Comparison of ENCODE assay signal across 8 cellular contexts in genomic region chr4:121696641-121697461, GRCh38. TPM values are rescaled to one million over a fixed set of nuclear protein-coding genes. Genes with fewer than 3 reads are reported as not detected.
DNase-seq lines count a peak whose midpoint lies in the region; ATAC-seq and TF ChIP-seq lines count a peak whose summit lies in the region.

TSS of gene ANXA5 (minus strand) at chr4:121696980. CDS start at chr4:121696589, 391 bp downstream.

- H2AFZ ChIP-seq in OCI-LY7 (ENCODE audit: low read length), result peak within 1 kb of the TSS; percentile 28; the same call in 1 of the 2 replicates

- no TSS peak for BruUV-seq in OCI-LY7 (replicated peaks; lab: Mats Ljungman, UMichigan)

- DNase-seq in CD8-positive, alpha-beta memory T cell, result peak; percentile 39 to 79 (median 66)
- DNase-seq in OCI-LY7 (ENCODE audit: low spot score) (peak; percentile 76), erythroblast (lab: John Stamatoyannopoulos, UW) (peak; percentile 86 to 92)
- peak; percentile 65 for DNase-seq in activated T-cell treated with anti-CD3 and anti-CD28 coated beads, Interleukin-2, amount 50 U/mL, for 1 hour
- peak; percentile 39 to 41 for DNase-seq in stimulated activated CD8-positive, alpha-beta memory T cell treated with anti-CD3 and anti-CD28 coated beads, Interleukin-7, amount 100 ng/mL, for 1 hour (ENCODE audit: low read depth in 2 of 2)

- ATAC-seq in GM19372 (IDR thresholded peaks at IDR 0.05; ENCODE audit: low read depth, unreplicated experiment) (peak; percentile 87), HG03520 (IDR thresholded peaks at IDR 0.05; ENCODE audit: unreplicated experiment) (peak; percentile 87)

- H3K9me3 ChIP-seq in CD8-positive, alpha-beta memory T cell (ENCODE audit: low read length), result no peaks in the 10 kb centered on the region
- H3K9me3 ChIP-seq in OCI-LY7 (ENCODE audit: low read length) (no peaks in the 10 kb centered on the region), mucosa of stomach (ENCODE audit: control insufficient read depth, low read length) (no peaks in the 10 kb centered on the region)

- H3K27me3 ChIP-seq in CD8-positive, alpha-beta memory T cell (ENCODE audit: insufficient read depth, low read length, poor library complexity, severe bottlenecking), result no peaks in the 10 kb centered on the region
- peaks cover 17% of the 10 kb centered on the region for H3K27me3 ChIP-seq in mucosa of stomach (ENCODE audit: control insufficient read depth, insufficient read depth, low read length)

- peak within 1 kb of the TSS; percentile 86 for H3K9ac ChIP-seq in mucosa of stomach (ENCODE audit: low read length)

- H3K36me3 Mint-ChIP-seq in CD8-positive, alpha-beta memory T cell, result peaks cover 0 to 16% (median 6%) of the 10 kb centered on the region in 3 donors

- no peaks in the 10 kb centered on the region for H3K9me3 Mint-ChIP-seq in CD8-positive, alpha-beta memory T cell

- no peaks in the 10 kb centered on the region for H3K36me3 ChIP-seq in CD8-positive, alpha-beta memory T cell (ENCODE audit: insufficient read depth, low read length)
- no peaks in the 10 kb centered on the region for H3K36me3 ChIP-seq in OCI-LY7 (ENCODE audit: insufficient read depth, low read length)
- no peaks in the 10 kb centered on the region for H3K36me3 ChIP-seq in mucosa of stomach (ENCODE audit: control insufficient read depth, insufficient read depth, low read length)

- intact Hi-C loops in OCI-LY7 (cut with micrococcal nuclease; ENCODE audit: unreplicated experiment), result no loop called here

- no peak for TF ChIP-seq POLR2A in erythroblast (IDR thresholded peaks at IDR 0.05; ENCODE audit: low read length)

- POLR2A ChIA-PET in CD8-positive, alpha-beta memory T cell (lab: Charles Lee), result interaction anchor here (0.8 to 1.8 kb wide), 3 partner anchors 12 to 104 kb away, joined by 3 to 7 read pairs (median 4); partner anchors contain the start of gene EXOSC9
- POLR2A ChIA-PET in OCI-LY7 (lab: Charles Lee), result interaction anchor here (0.5 to 1.0 kb wide), 4 partner anchors 10 to 1556 kb away, joined by 3 to 4 read pairs (median 3); no protein-coding TSS in a partner anchor

- H3K4me1 Mint-ChIP-seq in CD8-positive, alpha-beta memory T cell, result peaks cover 29 to 30% (median 30%) of the 10 kb centered on the region in 3 donors

- peak within 1 kb of the TSS; percentile 78 for H3K4me2 ChIP-seq in OCI-LY7 (ENCODE audit: low read length)

- H3K79me2 ChIP-seq in OCI-LY7 (ENCODE audit: insufficient read depth, low read depth, low read length), result no peaks in the 10 kb centered on the region; the same call in 1 of the 2 replicates

- CTCF ChIA-PET in CD8-positive, alpha-beta memory T cell (lab: Charles Lee), result interaction anchor here (0.8 to 1.9 kb wide), 5 partner anchors 8 to 28 kb away, joined by 3 to 7 read pairs (median 5); no protein-coding TSS in a partner anchor
- CTCF ChIA-PET in OCI-LY7 (lab: Charles Lee; ENCODE audit: unreplicated experiment), result no interaction called here

- H4K20me1 ChIP-seq in OCI-LY7 (ENCODE audit: insufficient read depth, low read length), result no peaks in the 10 kb centered on the region

- H3K27me3 Mint-ChIP-seq in CD8-positive, alpha-beta memory T cell, result peaks cover 0 to 2% of the 10 kb centered on the region in 2 donors

- H3K27ac ChIP-seq in CD8-positive, alpha-beta memory T cell (ENCODE audit: low read depth, low read length), result peak within 1 kb of the TSS; percentile 85
- peak within 1 kb of the TSS; percentile 10 for H3K27ac ChIP-seq in OCI-LY7 (ENCODE audit: low read depth, low read length, poor library complexity, severe bottlenecking)

- H3K4me3 Mint-ChIP-seq in CD8-positive, alpha-beta memory T cell, result peak within 1 kb of the TSS; percentile 93 to 99 (median 98)

- no peaks in the 10 kb centered on the region for H3K9me2 ChIP-seq in OCI-LY7 (ENCODE audit: insufficient read depth, low read length)

- peak within 1 kb of the TSS; percentile 89 to 98 (median 96) for H3K27ac Mint-ChIP-seq in CD8-positive, alpha-beta memory T cell

- H3K4me1 ChIP-seq in CD8-positive, alpha-beta memory T cell (ENCODE audit: insufficient read depth, low read length), result no peaks in the 10 kb centered on the region
- H3K4me1 ChIP-seq in OCI-LY7 (ENCODE audit: insufficient read depth, low read length, poor library complexity, severe bottlenecking) (peaks cover 5% of the 10 kb centered on the region), mucosa of stomach (ENCODE audit: control insufficient read depth, insufficient read depth, low read length) (peaks cover 15% of the 10 kb centered on the region)

- H3K4me3 ChIP-seq in CD8-positive, alpha-beta memory T cell (ENCODE audit: low read length), result peak within 1 kb of the TSS; percentile 79
- H3K4me3 ChIP-seq in OCI-LY7 (ENCODE audit: low read depth, low read length, poor library complexity, severe bottlenecking), result peak within 1 kb of the TSS; percentile 74
- peak within 1 kb of the TSS; percentile 61 for H3K4me3 ChIP-seq in mucosa of stomach (ENCODE audit: low read length)

- TF ChIP-seq CTCF in OCI-LY7 (conservative IDR thresholded peaks at IDR 0.05; ENCODE audit: low read length), result no peak

RNA-seq across cellular contexts. Expression of gene ANXA5, which starts in this region (rescaled TPM):
- total RNA-seq in CD8-positive, alpha-beta memory T cell, result 10 to 100 TPM; 79.7 to 83.5 TPM
- polyA plus RNA-seq in CD8-positive, alpha-beta memory T cell, result 183 TPM
- total RNA-seq in OCI-LY7 (2014; rRNA removed; shearing (Covaris generic)), result 28.9 and 38.3 TPM in 2 replicates
- 39.2 and 40.1 TPM in 2 replicates for total RNA-seq in OCI-LY7 (2022)

Comparison
In these comparisons a context has a peak if more than half of its experiments do, and no peak if none do; other contexts are left out.
1. Peak in every context shown above with its lines: DNase-seq, ATAC-seq, H3K4me3 ChIP-seq and H3K27ac ChIP-seq.